8 cellular contexts compared by ENCODE assay signal in genomic region chr17:17836250-17836817, GRCh38. TPM values are rescaled to one million over a fixed set of nuclear protein-coding genes. Genes with fewer than 3 reads are reported as not detected.
A peak's percentile ranks its signal among the peaks of the same experiment; 100 is the strongest.
DNase-seq lines count a peak whose midpoint lies in the region; ATAC-seq and TF ChIP-seq lines count a peak whose summit lies in the region.

No MANE protein-coding gene starts in this region.

- H3K27me3 ChIP-seq in H9 (ENCODE audit: insufficient read depth, low read length) (no peaks in the 10 kb centered on the region), RWPE2 (ENCODE audit: insufficient read depth, poor library complexity, severe bottlenecking) (no peaks in the 10 kb centered on the region)

- H3K4me3 ChIP-seq in RWPE2 (ENCODE audit: severe bottlenecking): peak overlapping the region; percentile 76

- peaks cover 59 to 71% of the 10 kb centered on the region in 2 experiments for H3K4me1 Mint-ChIP-seq in H9
- peaks cover 76% of the 10 kb centered on the region for H3K4me1 Mint-ChIP-seq in nephron progenitor cell

- H2BK12ac ChIP-seq in H9 (ENCODE audit: insufficient read length, low read depth, low read length): no peak overlapping the region

- H4K8ac ChIP-seq in H9 (replicated peaks; ENCODE audit: insufficient read length, low read depth, low read length): no peak overlapping the region

- H3K36me3 ChIP-seq in ES-I3 (ENCODE audit: insufficient read depth, low read length) (no peaks in the 10 kb centered on the region), RWPE2 (ENCODE audit: low read depth) (peaks cover 44% of the 10 kb centered on the region)

- H3K27me3 Mint-ChIP-seq in H9 (ENCODE audit: low read depth): peaks cover 2% of the 10 kb centered on the region; the same call in 1 of the 2 replicates
- peaks cover 7% of the 10 kb centered on the region for H3K27me3 Mint-ChIP-seq in nephron progenitor cell (ENCODE audit: low read depth, poor library complexity)

- no peaks in the 10 kb centered on the region for H3K9me3 ChIP-seq in ES-I3 (ENCODE audit: control insufficient read depth, insufficient read depth, low read length)
- no peaks in the 10 kb centered on the region for H3K9me3 ChIP-seq in H9 (ENCODE audit: control insufficient read depth, low read depth, low read length)
- H3K9me3 ChIP-seq in RWPE2 (ENCODE audit: severe bottlenecking): no peaks in the 10 kb centered on the region

- H2BK20ac ChIP-seq in H9 (ENCODE audit: low read depth, low read length, poor library complexity, severe bottlenecking): no peak overlapping the region

- H3K18ac ChIP-seq in H9 (ENCODE audit: insufficient read length, low read depth, low read length): peak overlapping the region; percentile 96

- H3K23me2 ChIP-seq in H9 (ENCODE audit: insufficient read length, low read depth, low read length, poor library complexity, severe bottlenecking): peaks cover 13% of the 10 kb centered on the region

- H3K4me1 ChIP-seq in ES-I3 (ENCODE audit: insufficient read depth, low read length) (peaks cover 39% of the 10 kb centered on the region), H9 (ENCODE audit: insufficient read depth, low read length) (peaks cover 16% of the 10 kb centered on the region), RWPE2 (ENCODE audit: insufficient read depth, poor library complexity, severe bottlenecking) (peaks cover 54% of the 10 kb centered on the region)

- H3T11ph ChIP-seq in H9 (ENCODE audit: low read length): no peak overlapping the region

- peaks cover 15% of the 10 kb centered on the region; the same call in 1 of the 2 replicates for H3K79me2 ChIP-seq in H9 (ENCODE audit: insufficient read depth, low read length)

- no CpG with 5 or more reads among the region's 69 CpGs for WGBS in H9 (ENCODE audit: extremely low coverage, insufficient read length, low lambda C conversion rate)

- peak overlapping the region; percentile 98 for H3K14ac ChIP-seq in H9 (ENCODE audit: insufficient read depth, low read length)

- peak overlapping the region in 2 of 3 experiments; percentile 93 to 96; a peak in 3 of 7 replicates for H3K27ac Mint-ChIP-seq in H9
- H3K27ac Mint-ChIP-seq in nephron progenitor cell: peak overlapping the region; percentile 66

- H3K4me2 ChIP-seq in H9 (ENCODE audit: insufficient read depth, insufficient read length, low read length): peak overlapping the region; percentile 44

- H3K9me3 Mint-ChIP-seq in H9 (no peaks in the 10 kb centered on the region; a peak in 3 of 5 replicates), nephron progenitor cell (no peaks in the 10 kb centered on the region)

- DNase-seq in H9 (peak; percentile 98), M059J (ENCODE audit: low read depth) (peak; percentile 93), RWPE2 (ENCODE audit: low spot score) (peak; percentile 93), activated gamma-delta T cell (lab: John Stamatoyannopoulos, UW) (peak; percentile 92), fibroblast of the conjunctiva (ENCODE audit: low read depth) (peak; percentile 87), nephron progenitor cell (peak; percentile 99)
- peak; percentile 99 for DNase-seq in stimulated activated naive CD8-positive, alpha-beta T cell treated with anti-CD3 and anti-CD28 coated beads, Interleukin-15, Interleukin-2, amounts not matched to agents 100 U/mL and 50 U/mL, for 24 hours

- H3K9ac ChIP-seq in ES-I3 (ENCODE audit: low read depth, low read length) (peak overlapping the region; percentile 72), H9 (ENCODE audit: extremely low read depth, insufficient read length, low read length) (peak overlapping the region; percentile 87)

- no peak overlapping the region for H3K23ac ChIP-seq in H9 (ENCODE audit: insufficient read length, low read depth, low read length)

- no peak overlapping the region; the same call in 1 of the 2 replicates for H3K4ac ChIP-seq in H9 (ENCODE audit: low read depth, low read length)

- no peak overlapping the region for H3K56ac ChIP-seq in H9 (ENCODE audit: insufficient read length, low read depth, low read length)

- peak overlapping the region; percentile 76 to 87 for H3K4me3 Mint-ChIP-seq in H9
- H3K4me3 Mint-ChIP-seq in nephron progenitor cell: peak overlapping the region; percentile 83

- ATAC-seq in RWPE2 (ENCODE audit: low read depth): peak; percentile 13
- peak; percentile 67 for ATAC-seq in stimulated activated naive CD8-positive, alpha-beta T cell treated with anti-CD3 and anti-CD28 coated beads, Interleukin-15, Interleukin-2, amounts not matched to agents 100 U/mL and 50 U/mL, for 24 hours

- H3K27ac ChIP-seq in H9 (ENCODE audit: insufficient read length, low read depth, low read length) (no peak overlapping the region), RWPE2 (ENCODE audit: poor library complexity, severe bottlenecking) (peak overlapping the region; percentile 98)

- no peak overlapping the region for H2AFZ ChIP-seq in H9 (ENCODE audit: low read length)

- peaks cover 7 to 30% (median 29%) of the 10 kb centered on the region in 3 experiments for H3K36me3 Mint-ChIP-seq in H9 (ENCODE audit: insufficient read depth in 1 of 3, low read depth in 3 of 3)
- H3K36me3 Mint-ChIP-seq in nephron progenitor cell (ENCODE audit: low read depth): peaks cover 12% of the 10 kb centered on the region

- no peak overlapping the region for H4K5ac ChIP-seq in H9 (ENCODE audit: insufficient read length, low read depth, low read length)

- H2BK5ac ChIP-seq in H9 (ENCODE audit: insufficient read length, low read length): no peak overlapping the region

- no peak for TF ChIP-seq CTCF in H9 (conservative IDR thresholded peaks at IDR 0.05)
- TF ChIP-seq CTCF in RWPE2 (IDR thresholded peaks at IDR 0.05; ENCODE audit: poor library complexity, severe bottlenecking): no peak
- no peak for TF ChIP-seq CTCF in nephron progenitor cell (IDR thresholded peaks at IDR 0.05)

- H3K79me1 ChIP-seq in H9 (ENCODE audit: insufficient read depth, low read depth, low read length, poor library complexity, severe bottlenecking): no peaks in the 10 kb centered on the region

- peaks cover 3% of the 10 kb centered on the region for H4K20me1 ChIP-seq in H9 (ENCODE audit: control insufficient read depth, insufficient read depth, insufficient read length)

- H2BK120ac ChIP-seq in H9 (ENCODE audit: low read depth, low read length, poor library complexity, severe bottlenecking): no peak overlapping the region

- no peak overlapping the region for H2BK15ac ChIP-seq in H9 (ENCODE audit: low read depth, low read length)

- peak overlapping the region; percentile 21 for H4K91ac ChIP-seq in H9 (ENCODE audit: insufficient read length, low read depth, low read length)

- no peak overlapping the region for H2AK5ac ChIP-seq in H9 (ENCODE audit: insufficient read length, low read length)

RNA-seq across cellular contexts. Expression of gene SREBF1, which starts 0.5 kb away (rescaled TPM):
- total RNA-seq in H9 (2021): 76.2 and 81.9 TPM in 2 replicates
- 40.5 and 57.7 TPM in 2 replicates for total RNA-seq in M059J (2014; rRNA removed; shearing (Covaris generic))
